Comparison of ENCODE assay signal across 1 cellular context in genomic region chr12:10612110-10612509, GRCh38.
TF ChIP-seq lines count a peak whose summit lies in the region.

No MANE protein-coding gene starts in this region.

TF ChIP-seq in A549, 52 proteins besides CTCF, POLR2A, EP300 and RAD21 (continued from another document):
- TF ChIP-seq NPAS2 (CRISPR knock-in tag; IDR thresholded peaks at IDR 0.05; ENCODE audit: borderline replicate concordance) = no peak
- TF ChIP-seq CBX2 (IDR thresholded peaks at IDR 0.05; ENCODE audit: borderline replicate concordance, low read depth) = no peak
- no peak for TF ChIP-seq FOSB (CRISPR knock-in tag; IDR thresholded peaks at IDR 0.05)
- TF ChIP-seq CHD2 (IDR thresholded peaks at IDR 0.05; ENCODE audit: low read length, partially characterized antibody) = no peak
- no peak for TF ChIP-seq KDM5A (IDR thresholded peaks at IDR 0.05)
